In genomic region chr12:58393152-58393551, GRCh38 we compare ENCODE assay signal across 24 cellular contexts.
A peak's percentile ranks its signal among the peaks of the same experiment; 100 is the strongest.
DNase-seq lines count a peak whose midpoint lies in the region; FAIRE-seq and TF ChIP-seq lines count a peak whose summit lies in the region.
"Had no signal": no experiment of that assay in that cellular context is flagged by ENCODE, and none has a peak within 500 bp of the region (broad histone marks: within the 10 kb centered on the region; RNA-seq: fewer than 3 reads in every experiment).

No MANE protein-coding gene starts in this region.

- H3K4me1 ChIP-seq in astrocyte (ENCODE audit: insufficient read depth, low read length) (peaks cover 14% of the 10 kb centered on the region), mesenchymal stem cell (ENCODE audit: control insufficient read depth, insufficient read depth, low read depth, low read length) (peaks cover 4% of the 10 kb centered on the region)
- H3K4me1 ChIP-seq: esophagus squamous epithelium, sigmoid colon had no signal

- no peak for TF ChIP-seq RAD21 in Ishikawa (IDR thresholded peaks at IDR 0.05; ENCODE audit: low read depth)

- peaks cover 3% of the 10 kb centered on the region for H3K9me3 Mint-ChIP-seq in astrocyte (ENCODE audit: unreplicated experiment)
- H3K9me3 Mint-ChIP-seq: activated CD4-positive, alpha-beta memory T cell treated with anti-CD3 and anti-CD28 coated beads for 36 hours had no signal

- no peaks in the 10 kb centered on the region for H3K36me3 Mint-ChIP-seq in astrocyte (ENCODE audit: low read depth, unreplicated experiment)
- H3K36me3 Mint-ChIP-seq: activated CD4-positive, alpha-beta memory T cell treated with anti-CD3 and anti-CD28 coated beads for 36 hours; CD8-positive, alpha-beta memory T cell; natural killer cell treated with Interleukin-12 subunit alpha and Interleukin-12 subunit beta and Interleukin-15 and Interleukin-18, amount 100 ng/mL, for 72 hours had no signal

- WGBS in mesenchymal stem cell: 32% methylated on average over 2 of the region's 3 CpGs

- H2BK12ac ChIP-seq in mesenchymal stem cell (ENCODE audit: low read length in 2 of 2): no peak overlapping the region

- TF ChIP-seq EP300 in Ishikawa (IDR thresholded peaks at IDR 0.05; ENCODE audit: borderline replicate concordance): no peak

- no peak overlapping the region for H3K18ac ChIP-seq in mesenchymal stem cell (ENCODE audit: low read depth in 1 of 2, low read length in 2 of 2)

- FAIRE-seq in astrocyte (lab: Jason Lieb, UNC): no peak

- H3K4me3 ChIP-seq in astrocyte (ENCODE audit: insufficient read depth, low read depth, low read length): no peak overlapping the region
- H3K4me3 ChIP-seq in mesenchymal stem cell (ENCODE audit: insufficient read depth in 1 of 2, low read depth in 1 of 2, low read length in 2 of 2): no peak overlapping the region
- H3K4me3 ChIP-seq: esophagus squamous epithelium, sigmoid colon, SJSA1 had no signal

- no peaks in the 10 kb centered on the region for H3K79me2 ChIP-seq in astrocyte (ENCODE audit: insufficient read depth, low read length)

- H3K9ac ChIP-seq in astrocyte (ENCODE audit: low read length): no peak overlapping the region
- H3K9ac ChIP-seq in mesenchymal stem cell (ENCODE audit: low read length): no peak overlapping the region

- peak; percentile 73 for DNase-seq in EH (ENCODE audit: low read depth)
- DNase-seq in astrocyte (ENCODE audit: low read depth): peak; percentile 59
- peak; percentile 50 for DNase-seq in mesenchymal stem cell
- no peak for DNase-seq in HK-2 (ENCODE audit: unreplicated experiment)
- DNase-seq in NCI-H446 treated with DMSO at 0.1 percent for 48 hours (lab: John Stamatoyannopoulos, UW): no peak
- DNase-seq in GOT3 (lab: John Stamatoyannopoulos, UW): no peak
- DNase-seq in activated CD4-positive, alpha-beta T cell treated with anti-CD3 and anti-CD28 coated beads, Interleukin-2, amount 50 U/mL, for 1 hour: no peak
- DNase-seq: activated CD4-positive, alpha-beta memory T cell treated with anti-CD3 and anti-CD28 coated beads for 36 hours; activated gamma-delta T cell treated with Interleukin-2 at 50 U/mL for 16 hours; amygdala; CD8-positive, alpha-beta memory T cell; cerebellar nuclear complex; DMS79 treated with DMSO at 0.1 percent for 48 hours; effector CD8-positive, alpha-beta T cell; esophagus squamous epithelium; midbrain; MM.1S; NCI-H2171 treated with DMSO at 0.1 percent for 48 hours; NCI-H748 treated with DMSO at 0.1 percent for 48 hours; sigmoid colon; T-helper 2 cell had no signal

- peaks cover 26% of the 10 kb centered on the region for H3K4me1 Mint-ChIP-seq in astrocyte (ENCODE audit: low read depth, unreplicated experiment)
- H3K4me1 Mint-ChIP-seq: CD8-positive, alpha-beta memory T cell had no signal

- H2BK120ac ChIP-seq in mesenchymal stem cell (ENCODE audit: low read depth, low read length): no peak overlapping the region

- H4K91ac ChIP-seq in mesenchymal stem cell (ENCODE audit: low read length): no peak overlapping the region

- H3K27ac ChIP-seq in astrocyte (ENCODE audit: low read depth, low read length) (no peak overlapping the region), mesenchymal stem cell (ENCODE audit: low read length, poor library complexity, severe bottlenecking) (peak overlapping the region; percentile 20)
- H3K27ac ChIP-seq: esophagus squamous epithelium, sigmoid colon, SJSA1 had no signal

- no peaks in the 10 kb centered on the region for H3K27me3 ChIP-seq in astrocyte (ENCODE audit: insufficient read depth, low read length)
- no peaks in the 10 kb centered on the region for H3K27me3 ChIP-seq in mesenchymal stem cell (ENCODE audit: control insufficient read depth in 1 of 2, insufficient read depth in 1 of 2, low read length in 2 of 2)
- H3K27me3 ChIP-seq: esophagus squamous epithelium, sigmoid colon, SJSA1 had no signal

- H3K36me3 ChIP-seq in astrocyte (ENCODE audit: insufficient read depth, low read length) (no peaks in the 10 kb centered on the region), mesenchymal stem cell (ENCODE audit: control insufficient read depth in 1 of 2, insufficient read depth in 2 of 2, low read depth in 1 of 2, low read length in 2 of 2) (no peaks in the 10 kb centered on the region)
- H3K36me3 ChIP-seq: esophagus squamous epithelium, sigmoid colon, SJSA1 had no signal

- H2AFZ ChIP-seq in astrocyte (ENCODE audit: low read depth, low read length): no peak overlapping the region
- H2AFZ ChIP-seq in mesenchymal stem cell (ENCODE audit: low read depth, low read length): no peak overlapping the region

- no peak overlapping the region for H3K4ac ChIP-seq in mesenchymal stem cell (ENCODE audit: low read depth in 1 of 2, low read length in 2 of 2)

- no peak overlapping the region for H2BK15ac ChIP-seq in mesenchymal stem cell (ENCODE audit: low read depth, poor library complexity, severe bottlenecking)

- H3K23ac ChIP-seq in mesenchymal stem cell (ENCODE audit: low read length in 2 of 2): no peak overlapping the region

- H3K9me3 ChIP-seq in astrocyte (ENCODE audit: insufficient read depth, low read depth, low read length) (no peaks in the 10 kb centered on the region), mesenchymal stem cell (ENCODE audit: control insufficient read depth, low read length) (no peaks in the 10 kb centered on the region)
- H3K9me3 ChIP-seq: esophagus squamous epithelium, sigmoid colon, SJSA1 had no signal

- no peak overlapping the region for H3K4me2 ChIP-seq in astrocyte (ENCODE audit: low read length)
- no peak overlapping the region for H3K4me2 ChIP-seq in mesenchymal stem cell (ENCODE audit: low read length, poor library complexity, severe bottlenecking)

- H3K79me1 ChIP-seq in mesenchymal stem cell (replicated peaks; ENCODE audit: low read length, poor library complexity, severe bottlenecking): no peaks in the 10 kb centered on the region

- TF ChIP-seq CTCF in astrocyte (IDR thresholded peaks at IDR 0.05; ENCODE audit: insufficient read depth, low read depth, low read length): no peak

- no peaks in the 10 kb centered on the region for H3K27me3 Mint-ChIP-seq in astrocyte (ENCODE audit: low read depth, unreplicated experiment)
- H3K27me3 Mint-ChIP-seq: activated CD4-positive, alpha-beta memory T cell treated with anti-CD3 and anti-CD28 coated beads for 36 hours had no signal

- no peak overlapping the region for H3K14ac ChIP-seq in mesenchymal stem cell (ENCODE audit: low read length in 2 of 2)

- H3K27ac Mint-ChIP-seq in astrocyte (ENCODE audit: unreplicated experiment): peak overlapping the region; percentile 59
- H3K27ac Mint-ChIP-seq: activated CD4-positive, alpha-beta memory T cell treated with anti-CD3 and anti-CD28 coated beads for 36 hours; CD8-positive, alpha-beta memory T cell; natural killer cell treated with Interleukin-12 subunit alpha and Interleukin-12 subunit beta and Interleukin-15 and Interleukin-18, amount 100 ng/mL, for 72 hours had no signal

- no peak overlapping the region for H2BK5ac ChIP-seq in mesenchymal stem cell (ENCODE audit: low read depth, low read length, poor library complexity, severe bottlenecking)

- no peak overlapping the region for H4K8ac ChIP-seq in mesenchymal stem cell (ENCODE audit: low read length)

- no peaks in the 10 kb centered on the region for H4K20me1 ChIP-seq in astrocyte (ENCODE audit: insufficient read depth, low read length)

- H2AK5ac ChIP-seq in mesenchymal stem cell (ENCODE audit: low read length, severe bottlenecking): no peak overlapping the region

- no peak overlapping the region for H3K4me3 Mint-ChIP-seq in astrocyte (ENCODE audit: unreplicated experiment)
- H3K4me3 Mint-ChIP-seq: activated CD4-positive, alpha-beta memory T cell treated with anti-CD3 and anti-CD28 coated beads for 36 hours; CD8-positive, alpha-beta memory T cell; natural killer cell treated with Interleukin-12 subunit alpha and Interleukin-12 subunit beta and Interleukin-15 and Interleukin-18, amount 100 ng/mL, for 72 hours had no signal

TF ChIP-seq in Ishikawa, 13 proteins besides CTCF, POLR2A, EP300 and RAD21:
- TF ChIP-seq MAX (IDR thresholded peaks at IDR 0.05) (no peak), TEAD4 (IDR thresholded peaks at IDR 0.05) (0 out of 2 replicates have a peak, but pooled peaks have one; percentile 11), REST (IDR thresholded peaks at IDR 0.05; ENCODE audit: low read depth) (no peak), EGR1 (IDR thresholded peaks at IDR 0.05) (no peak), ZBTB7A (IDR thresholded peaks at IDR 0.05; ENCODE audit: low read depth) (no peak), NFIC (IDR thresholded peaks at IDR 0.05) (no peak)

Comparison
In these comparisons a context has a peak if more than half of its experiments do, and no peak if none do; other contexts are left out.
1. DNase-seq: peak in EH (single experiment), astrocyte (single experiment) and mesenchymal stem cell (single experiment); none in HK-2 (single experiment), NCI-H446 treated with DMSO at 0.1 percent for 48 hours (single experiment), GOT3 (single experiment) and activated CD4-positive, alpha-beta T cell treated with anti-CD3 and anti-CD28 coated beads, Interleukin-2, amount 50 U/mL, for 1 hour (single experiment).